In genomic region chr10:11672836-11673235, GRCh38 we compare ENCODE assay signal across 20 cellular contexts.
DNase-seq lines count a peak whose midpoint lies in the region; ATAC-seq and TF ChIP-seq lines count a peak whose summit lies in the region.
"Had no signal": no experiment of that assay in that cellular context is flagged by ENCODE, and none has a peak within 500 bp of the region (broad histone marks: within the 10 kb centered on the region; RNA-seq: fewer than 3 reads in every experiment).

No MANE protein-coding gene starts in this region.

- H3K9me3 ChIP-seq in BLaER1 (peaks cover 18% of the 10 kb centered on the region), SU-DHL-6 (ENCODE audit: insufficient read depth, low read length) (no peaks in the 10 kb centered on the region)
- H3K9me3 ChIP-seq: Caco-2 had no signal

- H3K4me3 ChIP-seq in BLaER1 (no peak overlapping the region), SU-DHL-6 (ENCODE audit: insufficient read depth, low read length, poor library complexity, severe bottlenecking) (peak overlapping the region; percentile 43)

- H3K27me3 ChIP-seq in BLaER1 (no peaks in the 10 kb centered on the region), SU-DHL-6 (ENCODE audit: low read length) (no peaks in the 10 kb centered on the region)

- intact Hi-C loops in posterior vena cava (cut with DNase I) (no loop called here), left colon (cut with DNase I, micrococcal nuclease) (no loop called here)

- peaks cover 14% of the 10 kb centered on the region for H3K79me2 ChIP-seq in SU-DHL-6 (ENCODE audit: insufficient read depth, low read length)

- peak overlapping the region; percentile 78 for H3K4me2 ChIP-seq in BLaER1
- H3K4me2 ChIP-seq in SU-DHL-6 (ENCODE audit: low read depth, low read length, poor library complexity, severe bottlenecking) = peak overlapping the region; percentile 80

- no peaks in the 10 kb centered on the region for H4K20me1 ChIP-seq in BLaER1
- H4K20me1 ChIP-seq in SU-DHL-6 (ENCODE audit: low read depth, low read length) = no peaks in the 10 kb centered on the region

- ATAC-seq in GM21529 (IDR thresholded peaks at IDR 0.05; ENCODE audit: unreplicated experiment) (no peak), left colon (no peak), GM21528 (IDR thresholded peaks at IDR 0.05; ENCODE audit: low FRiP score, unreplicated experiment) (no peak)
- ATAC-seq: PC-3 had no signal

- DNase-seq in posterior vena cava (ENCODE audit: low spot score) (peak; percentile 64), left colon (no peak), NCI-H1930 (lab: John Stamatoyannopoulos, UW) (no peak)
- DNase-seq: Caco-2; CD4-positive, alpha-beta T cell; DMS 273 treated with DMSO at 0.1 percent for 48 hours; DND-41; IMR-90; MV-4-11; NCI-H1694; NCI-H2081 treated with DMSO at 0.1 percent for 48 hours; NCI-H446; PC-3; SHP77; SW 1271 had no signal

- no peak for TF ChIP-seq CTCF in SU-DHL-6 (IDR thresholded peaks at IDR 0.05; ENCODE audit: insufficient read depth, low read length, poor library complexity, severe bottlenecking)

- H3K27ac ChIP-seq in BLaER1 (peak overlapping the region; percentile 80), SU-DHL-6 (ENCODE audit: low read depth, low read length) (peak overlapping the region; percentile 99)

- no peak overlapping the region for H2AFZ ChIP-seq in SU-DHL-6 (ENCODE audit: low read depth, low read length, severe bottlenecking)

- H3K9ac ChIP-seq in BLaER1 = no peak overlapping the region
- peak overlapping the region; percentile 64 for H3K9ac ChIP-seq in SU-DHL-6 (ENCODE audit: low read length)

- TF ChIP-seq POLR2A in GM19099 (IDR thresholded peaks at IDR 0.05; ENCODE audit: extremely low read depth, insufficient read length, low read depth) = peak; percentile 18

- no peaks in the 10 kb centered on the region for H3K9me2 ChIP-seq in SU-DHL-6 (replicated peaks; ENCODE audit: insufficient read depth, low read length)

- 0 out of 2 replicates have a peak, but pooled peaks cover 10% of the 10 kb centered on the region for H3K36me3 ChIP-seq in BLaER1
- H3K36me3 ChIP-seq in SU-DHL-6 (ENCODE audit: low read length) = 0 out of 2 replicates have a peak, but pooled peaks cover 7% of the 10 kb centered on the region

- peaks cover 76% of the 10 kb centered on the region for H3F3A ChIP-seq in SU-DHL-6 (ENCODE audit: insufficient read depth)

- H3K4me1 ChIP-seq in BLaER1 = peaks cover 76% of the 10 kb centered on the region
- H3K4me1 ChIP-seq: Caco-2 had no signal
